8 cellular contexts compared by ENCODE assay signal in genomic region chr9:131732636-131733340, GRCh38. TPM values are rescaled to one million over a fixed set of nuclear protein-coding genes. Genes with fewer than 3 reads are reported as not detected.
DNase-seq lines count a peak whose midpoint lies in the region; ATAC-seq and TF ChIP-seq lines count a peak whose summit lies in the region.

No MANE protein-coding gene starts in this region.

- peaks cover 93% of the 10 kb centered on the region for H3K4me1 Mint-ChIP-seq in activated naive CD4-positive, alpha-beta T cell treated with anti-CD3 and anti-CD28 coated beads for 36 hours (ENCODE audit: low read depth)

- H3K9me3 ChIP-seq in transverse colon: no peaks in the 10 kb centered on the region

- peak; percentile 48 for DNase-seq in activated naive CD4-positive, alpha-beta T cell treated with anti-CD3 and anti-CD28 coated beads for 36 hours
- DNase-seq in activated naive CD4-positive, alpha-beta T cell treated with anti-CD3 and anti-CD28 coated beads, Interleukin-2, amount 50 U/mL, for 16 hours: no peak
- DNase-seq in T-helper 9 cell (peak; percentile 28), Right ventricle myocardium superior (no peak), transverse colon (no peak)

- CTCF ChIA-PET in activated naive CD4-positive, alpha-beta T cell treated with anti-CD3 and anti-CD28 coated beads for 36 hours (lab: Charles Lee): interaction anchor here (0.6 to 2.4 kb wide), 8 partner anchors 7 to 229 kb away, joined by 3 to 14 read pairs (median 4); partner anchors contain the start of gene RAPGEF1

- peaks cover 54 to 94% (median 77%) of the 10 kb centered on the region in 4 donors for H3K4me1 ChIP-seq in transverse colon

- peak overlapping the region; percentile 79 to 85 (median 81) for H3K27ac ChIP-seq in transverse colon

- H3K36me3 Mint-ChIP-seq in activated naive CD4-positive, alpha-beta T cell treated with anti-CD3 and anti-CD28 coated beads for 36 hours (ENCODE audit: low read depth): peaks cover 9% of the 10 kb centered on the region

- ATAC-seq in Right ventricle myocardium superior (ENCODE audit: poor library complexity) (peak; percentile 23), HG02884 (IDR thresholded peaks at IDR 0.05; ENCODE audit: unreplicated experiment) (no peak), HG03457 (IDR thresholded peaks at IDR 0.05; ENCODE audit: unreplicated experiment) (no peak), HG03135 (IDR thresholded peaks at IDR 0.05; ENCODE audit: unreplicated experiment) (no peak)

- H3K4me3 Mint-ChIP-seq in activated naive CD4-positive, alpha-beta T cell treated with anti-CD3 and anti-CD28 coated beads for 36 hours: peak overlapping the region; percentile 69

- intact Hi-C loops in activated naive CD4-positive, alpha-beta T cell treated with anti-CD3 and anti-CD28 coated beads for 36 hours (cut with micrococcal nuclease): loop anchor here (1.0 to 5.0 kb wide), 3 partner anchors 26 to 465 kb away; no protein-coding TSS in a partner anchor
- intact Hi-C loops in Right ventricle myocardium superior (cut with DNase I): no loop called here
- intact Hi-C loops in transverse colon (cut with DNase I; ENCODE audit: low total_unique reads): no loop called here

- TF ChIP-seq POLR2A in transverse colon (IDR thresholded peaks at IDR 0.05): no peak

- no peak for TF ChIP-seq EP300 in transverse colon (IDR thresholded peaks at IDR 0.05; ENCODE audit: low read depth)

- in situ Hi-C loops in transverse colon (cut with MboI; ENCODE audit: low pct_ligation_motif_present in 1 of 4, low pct_unique_long_range_greater_than_20kb in 1 of 4, low sequenced_read_pairs in 3 of 4): loop anchor here (25.0 kb wide), 3 partner anchors 245 to 370 kb away; partner anchors contain the start of gene PRRC2B (in 1 of the 4)

- H3K36me3 ChIP-seq in transverse colon: no peaks in the 10 kb centered on the region

- no peaks in the 10 kb centered on the region for H3K27me3 Mint-ChIP-seq in activated naive CD4-positive, alpha-beta T cell treated with anti-CD3 and anti-CD28 coated beads for 36 hours (ENCODE audit: low read depth)

- H3K4me3 ChIP-seq in transverse colon: no peak overlapping the region

- H3K9me3 Mint-ChIP-seq in activated naive CD4-positive, alpha-beta T cell treated with anti-CD3 and anti-CD28 coated beads for 36 hours: no peaks in the 10 kb centered on the region

- no peaks in the 10 kb centered on the region for H3K27me3 ChIP-seq in transverse colon

- WGBS in transverse colon (ENCODE audit: low coverage in 1 of 2), 2 donors: 57 to 60% methylated on average over 7 to 13 of the region's 13 CpGs

- TF ChIP-seq CTCF in transverse colon (IDR thresholded peaks at IDR 0.05): no peak

- H3K27ac Mint-ChIP-seq in activated naive CD4-positive, alpha-beta T cell treated with anti-CD3 and anti-CD28 coated beads for 36 hours: peak overlapping the region; percentile 93

RNA-seq across cellular contexts. Expression of gene RAPGEF1, which starts 7.1 kb away (rescaled TPM):
- total RNA-seq in activated naive CD4-positive, alpha-beta T cell treated with anti-CD3 and anti-CD28 coated beads for 36 hours: 10 to 100 TPM; 55.9 to 59.9 TPM
- total RNA-seq in Right ventricle myocardium superior (119 TPM), transverse colon (10 to 100 TPM; 49.8 to 86.0 (median 55.1) TPM)

Comparison
In these comparisons a context has a peak if more than half of its experiments do, and no peak if none do; other contexts are left out.
1. DNase-seq: peak in activated naive CD4-positive, alpha-beta T cell treated with anti-CD3 and anti-CD28 coated beads for 36 hours (single experiment) and T-helper 9 cell (single experiment); none in activated naive CD4-positive, alpha-beta T cell treated with anti-CD3 and anti-CD28 coated beads, Interleukin-2, amount 50 U/mL, for 16 hours (single experiment), Right ventricle myocardium superior (single experiment) and transverse colon (single experiment).